ENCODE assay signal across 1 cellular context in genomic region chr4:140615451-140615850, GRCh38.
TF ChIP-seq lines count a peak whose summit lies in the region.

No MANE protein-coding gene starts in this region.

TF ChIP-seq in HepG2, 621 proteins besides CTCF, POLR2A, EP300 and RAD21 (continued from another document and continues in another):
- TF ChIP-seq ZNF503 (CRISPR knock-in tag; IDR thresholded peaks at IDR 0.05) = no peak
- TF ChIP-seq PAXIP1 (CRISPR knock-in tag; conservative IDR thresholded peaks at IDR 0.05) = peak; percentile 80
- no peak for TF ChIP-seq ZNF570 (CRISPR knock-in tag; IDR thresholded peaks at IDR 0.05; ENCODE audit: borderline replicate concordance)
- peak; percentile 51; the same call in 1 of the 2 replicates for TF ChIP-seq MIXL1 (CRISPR knock-in tag; IDR thresholded peaks at IDR 0.05)
- no peak for TF ChIP-seq RARA (CRISPR knock-in tag; IDR thresholded peaks at IDR 0.05)
- no peak for TF ChIP-seq ZFP36 (IDR thresholded peaks at IDR 0.05; ENCODE audit: borderline replicate concordance, low read depth, low read length, partially characterized antibody)
- TF ChIP-seq KDM6A (CRISPR knock-in tag; IDR thresholded peaks at IDR 0.05; ENCODE audit: low read depth) = peak; percentile 41; the same call in 1 of the 2 replicates
- TF ChIP-seq NBN (conservative IDR thresholded peaks at IDR 0.05) = no peak
- TF ChIP-seq MLLT10 (CRISPR knock-in tag; IDR thresholded peaks at IDR 0.05) = no peak
- TF ChIP-seq ATF2 (CRISPR knock-in tag; IDR thresholded peaks at IDR 0.05) = 0 out of 2 replicates have a peak, but pooled peaks have one; percentile 42
- 0 out of 2 replicates have a peak, but pooled peaks have one; percentile 14 for TF ChIP-seq FOXO1 (CRISPR knock-in tag; IDR thresholded peaks at IDR 0.05)
- no peak for TF ChIP-seq ZNF232 (CRISPR knock-in tag; IDR thresholded peaks at IDR 0.05; ENCODE audit: borderline replicate concordance)
- peak; percentile 12; the same call in 1 of the 2 replicates for TF ChIP-seq HOXA3 (CRISPR knock-in tag; IDR thresholded peaks at IDR 0.05)
- no peak for TF ChIP-seq ZHX1 (CRISPR knock-in tag; IDR thresholded peaks at IDR 0.05; ENCODE audit: low read depth)
- TF ChIP-seq ISL2 (CRISPR knock-in tag; IDR thresholded peaks at IDR 0.05) = peak; percentile 72; the same call in 1 of the 2 replicates
- TF ChIP-seq THRA (CRISPR knock-in tag; IDR thresholded peaks at IDR 0.05; ENCODE audit: borderline replicate concordance) = no peak
- peak; percentile 34 for TF ChIP-seq ASH2L (IDR thresholded peaks at IDR 0.05; ENCODE audit: insufficient read length, low read depth, low read length)
- TF ChIP-seq ZBTB38 (CRISPR knock-in tag; IDR thresholded peaks at IDR 0.05) = no peak
- TF ChIP-seq NFAT5 (CRISPR knock-in tag; IDR thresholded peaks at IDR 0.05) = no peak
- TF ChIP-seq ZSCAN22 (CRISPR knock-in tag; IDR thresholded peaks at IDR 0.05) = no peak
- TF ChIP-seq ZNF740 (CRISPR knock-in tag; IDR thresholded peaks at IDR 0.05) = no peak
- TF ChIP-seq ELK4 (CRISPR knock-in tag; IDR thresholded peaks at IDR 0.05; ENCODE audit: borderline replicate concordance) = no peak
- TF ChIP-seq PAF1 (CRISPR knock-in tag; IDR thresholded peaks at IDR 0.05) = no peak
- TF ChIP-seq LCORL (IDR thresholded peaks at IDR 0.05) = no peak
- TF ChIP-seq LCORL (CRISPR knock-in tag; IDR thresholded peaks at IDR 0.05) = no peak
- no peak for TF ChIP-seq ZNF784 (CRISPR knock-in tag; IDR thresholded peaks at IDR 0.05; ENCODE audit: borderline replicate concordance)
- TF ChIP-seq NR2F6 (IDR thresholded peaks at IDR 0.05) = peak; percentile 23; the same call in 1 of the 2 replicates
- TF ChIP-seq NR2F6 (CRISPR knock-in tag; IDR thresholded peaks at IDR 0.05) = no peak
- no peak for TF ChIP-seq ZNF687 (CRISPR knock-in tag; IDR thresholded peaks at IDR 0.05)
- TF ChIP-seq MED13 (CRISPR knock-in tag; IDR thresholded peaks at IDR 0.05) = peak; percentile 57; the same call in 1 of the 2 replicates
- TF ChIP-seq RBM39 (IDR thresholded peaks at IDR 0.05; ENCODE audit: low read depth, low read length, poor library complexity, severe bottlenecking) = no peak
- TF ChIP-seq NR2F2 (IDR thresholded peaks at IDR 0.05; ENCODE audit: borderline replicate concordance, low read depth) = peak; percentile 37; the same call in 1 of the 2 replicates
- no peak for TF ChIP-seq HNRNPK (IDR thresholded peaks at IDR 0.05; ENCODE audit: low read depth, low read length, poor library complexity, severe bottlenecking)
- TF ChIP-seq KAT8 (CRISPR knock-in tag; IDR thresholded peaks at IDR 0.05) = peak; percentile 30; the same call in 1 of the 2 replicates
